ENCODE assay signal across 8 cellular contexts in the genomic region with DNA sequence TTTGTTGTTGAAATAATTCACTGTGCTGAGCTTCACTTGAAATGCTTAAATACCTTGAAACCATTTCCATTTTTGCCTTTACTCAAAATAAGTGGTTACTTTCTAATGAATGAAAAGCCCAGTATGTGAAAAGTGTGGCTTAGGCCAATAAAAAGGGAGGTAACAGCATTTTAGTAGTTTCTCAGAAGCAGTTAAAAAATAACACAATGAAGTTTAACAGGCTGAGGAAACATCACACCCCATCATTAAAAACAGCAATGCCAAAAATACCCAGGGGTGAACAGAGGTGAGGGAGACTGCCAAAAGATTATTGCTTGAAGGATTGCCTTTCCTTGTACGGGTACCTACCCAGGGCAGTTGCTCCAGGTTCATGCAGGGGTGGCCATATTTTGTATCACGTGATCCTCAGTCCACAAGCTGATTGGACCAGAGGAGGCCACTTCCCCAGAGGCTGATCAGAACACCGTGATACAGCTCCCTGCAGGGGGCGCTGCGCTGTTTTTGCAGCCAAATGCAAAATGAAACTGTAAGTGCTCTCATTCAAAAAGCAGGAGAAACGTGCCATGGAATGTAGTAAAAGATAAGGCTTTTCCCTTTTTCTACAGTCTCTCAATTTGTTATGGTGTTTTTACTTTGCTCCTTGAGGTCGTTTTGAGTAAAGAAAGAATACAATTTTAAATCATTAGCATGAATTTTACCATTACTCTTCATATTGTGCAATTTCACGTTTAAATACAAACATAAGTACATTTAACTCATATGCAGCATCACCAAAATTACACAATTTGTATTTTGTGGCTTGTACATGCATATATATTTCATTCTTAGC.
A peak's percentile ranks its signal among the peaks of the same experiment; 100 is the strongest.
DNase-seq lines count a peak whose midpoint lies in the region; ATAC-seq and TF ChIP-seq lines count a peak whose summit lies in the region.

No MANE protein-coding gene starts in this region.

- H3K36me3 Mint-ChIP-seq in nephron progenitor cell (ENCODE audit: low read depth), result peaks cover 25% of the 10 kb centered on the region

- in situ Hi-C loops in transverse colon (cut with MboI; ENCODE audit: low pct_ligation_motif_present in 1 of 4, low pct_unique_long_range_greater_than_20kb in 1 of 4, low sequenced_read_pairs in 3 of 4), result no loop called here

- H3K27ac Mint-ChIP-seq in nephron progenitor cell, result no peak overlapping the region

- no peak for TF ChIP-seq EP300 in transverse colon (IDR thresholded peaks at IDR 0.05; ENCODE audit: low read depth)

- no peak overlapping the region for H3K4me3 Mint-ChIP-seq in nephron progenitor cell

- ATAC-seq in HG02870 (IDR thresholded peaks at IDR 0.05; ENCODE audit: unreplicated experiment), result no peak

- WGBS in transverse colon (ENCODE audit: low coverage in 1 of 2), 2 donors, result 34 to 35% methylated on average over 6 to 8 of the region's 8 CpGs

- H3K9me3 Mint-ChIP-seq in nephron progenitor cell, result peaks cover 24% of the 10 kb centered on the region

- H3K4me1 ChIP-seq in transverse colon, result peaks cover 0 to 15% (median 0%) of the 10 kb centered on the region in 4 donors

- TF ChIP-seq CTCF in fibroblast of the aortic adventitia (IDR thresholded peaks at IDR 0.05; ENCODE audit: insufficient read depth, low read length), result peak; percentile 88
- TF ChIP-seq CTCF in nephron progenitor cell (IDR thresholded peaks at IDR 0.05), result peak; percentile 52
- TF ChIP-seq CTCF in transverse colon (IDR thresholded peaks at IDR 0.05), result peak; percentile 47 to 85 (median 79)

- H3K4me1 Mint-ChIP-seq in nephron progenitor cell, result peaks cover 36% of the 10 kb centered on the region

- no peaks in the 10 kb centered on the region for H3K27me3 ChIP-seq in transverse colon

- no peaks in the 10 kb centered on the region for H3K36me3 ChIP-seq in transverse colon

- no peak for TF ChIP-seq POLR2A in transverse colon (IDR thresholded peaks at IDR 0.05)

- peak overlapping the region in 1 of 4 donors; percentile 7 for H3K27ac ChIP-seq in transverse colon

- H3K9me3 ChIP-seq in transverse colon, result no peaks in the 10 kb centered on the region

- peak overlapping the region; percentile 23 for H3K4me3 ChIP-seq in fibroblast of the aortic adventitia (ENCODE audit: low read depth, low read length)
- peak overlapping the region in 1 of 4 donors; percentile 7 for H3K4me3 ChIP-seq in transverse colon

- peaks cover 8% of the 10 kb centered on the region for H3K27me3 Mint-ChIP-seq in nephron progenitor cell (ENCODE audit: low read depth, poor library complexity)

- intact Hi-C loops in transverse colon (cut with DNase I; ENCODE audit: low total_unique reads), result no loop called here

- peak; percentile 71 for DNase-seq in activated effector memory CD4-positive, alpha-beta T cell treated with anti-CD3 and anti-CD28 coated beads, Interleukin-2, amount 50 U/mL, for 16 hours
- DNase-seq in activated effector memory CD4-positive, alpha-beta T cell treated with Interleukin-2 at 50 U/mL for 16 hours, result no peak
- DNase-seq in NCI-H2227 treated with DMSO at 0.1 percent for 48 hours (lab: John Stamatoyannopoulos, UW) (peak; percentile 67), activated T-cell treated with anti-CD3 and anti-CD28 coated beads for 48 hours (ENCODE audit: low read depth) (peak; percentile 56), fibroblast of the aortic adventitia (ENCODE audit: low read depth) (peak; percentile 99), nephron progenitor cell (peak; percentile 67), transverse colon (peak; percentile 90)
